ENCODE assay signal across 8 cellular contexts in genomic region chr15:81274932-81275341, GRCh38. TPM values are rescaled to one million over a fixed set of nuclear protein-coding genes. Genes with fewer than 3 reads are reported as not detected.
DNase-seq lines count a peak whose midpoint lies in the region; ATAC-seq and TF ChIP-seq lines count a peak whose summit lies in the region.

No MANE protein-coding gene starts in this region.

- H3K27me3 ChIP-seq in DND-41 (ENCODE audit: insufficient read depth, low read length, poor library complexity) (no peaks in the 10 kb centered on the region), KMS-11 (ENCODE audit: insufficient read depth, low read depth) (no peaks in the 10 kb centered on the region), RWPE2 (ENCODE audit: insufficient read depth, poor library complexity, severe bottlenecking) (no peaks in the 10 kb centered on the region), gastroesophageal sphincter (no peaks in the 10 kb centered on the region), transverse colon (no peaks in the 10 kb centered on the region)

- peaks cover 12% of the 10 kb centered on the region for H3K9me3 ChIP-seq in DND-41 (ENCODE audit: insufficient read depth, low read length, severe bottlenecking)
- no peaks in the 10 kb centered on the region for H3K9me3 ChIP-seq in RWPE2 (ENCODE audit: severe bottlenecking)
- peaks cover 0 to 8% (median 0%) of the 10 kb centered on the region in 3 donors for H3K9me3 ChIP-seq in gastroesophageal sphincter
- no peaks in the 10 kb centered on the region for H3K9me3 ChIP-seq in transverse colon

- WGBS in gastroesophageal sphincter (ENCODE audit: low coverage in 1 of 2), 2 donors = 4 to 11% methylated on average over 8 to 9 of the region's 9 CpGs
- WGBS in transverse colon (ENCODE audit: low coverage in 1 of 2), 2 donors = 8 to 10% methylated on average over 2 to 9 of the region's 9 CpGs

- no peaks in the 10 kb centered on the region for H3K36me3 ChIP-seq in DND-41 (ENCODE audit: insufficient read depth, low read length)
- no peaks in the 10 kb centered on the region for H3K36me3 ChIP-seq in KMS-11 (ENCODE audit: insufficient read depth)
- no peaks in the 10 kb centered on the region for H3K36me3 ChIP-seq in RWPE2 (ENCODE audit: low read depth)
- peaks cover 0 to 12% of the 10 kb centered on the region in 2 donors for H3K36me3 ChIP-seq in gastroesophageal sphincter
- H3K36me3 ChIP-seq in transverse colon = no peaks in the 10 kb centered on the region

- H3K36me3 Mint-ChIP-seq in osteocyte (ENCODE audit: unreplicated experiment) = no peaks in the 10 kb centered on the region

- DNase-seq in DND-41 (peak; percentile 75), RWPE2 (ENCODE audit: low spot score) (no peak), osteocyte (ENCODE audit: extremely low spot score, unreplicated experiment) (peak; percentile 86), transverse colon (peak; percentile 88)
- peak; percentile 70 for DNase-seq in activated T-helper 9 cell treated with anti-CD3 and anti-CD28 coated beads, Interleukin-2, amount 50 U/mL, for 16 hours (ENCODE audit: low read depth)

- ATAC-seq in DND-41 (ENCODE audit: insufficient read depth, low read depth) (peak; percentile 96), GM21717 (IDR thresholded peaks at IDR 0.05; ENCODE audit: unreplicated experiment) (peak; percentile 85), RWPE2 (ENCODE audit: low read depth) (peak; percentile 85), gastroesophageal sphincter (peak; percentile 77)

- H3K9me3 Mint-ChIP-seq in osteocyte (ENCODE audit: unreplicated experiment) = peaks cover 9% of the 10 kb centered on the region

- H3K4me2 ChIP-seq in DND-41 (ENCODE audit: insufficient read depth, low read length) (no peak overlapping the region), KMS-11 (no peak overlapping the region)

- peaks cover 4% of the 10 kb centered on the region for H3K4me1 Mint-ChIP-seq in osteocyte (ENCODE audit: unreplicated experiment)

- H3K9ac ChIP-seq in DND-41 (ENCODE audit: low read depth, low read length) (no peak overlapping the region), KMS-11 (no peak overlapping the region)

- H3K4me3 Mint-ChIP-seq in osteocyte (ENCODE audit: unreplicated experiment) = no peak overlapping the region

- in situ Hi-C loops in transverse colon (cut with MboI; ENCODE audit: low pct_ligation_motif_present in 1 of 4, low pct_unique_long_range_greater_than_20kb in 1 of 4, low sequenced_read_pairs in 3 of 4) = loop anchor here (5.0 to 25.0 kb wide), 5 partner anchors 62 to 813 kb away; partner anchors contain the start of gene MESD (in 1 of the 4)

- intact Hi-C loops in transverse colon (cut with DNase I; ENCODE audit: low total_unique reads) = loop anchor here (5.0 kb wide), 1 partner anchor 127 kb away; no protein-coding TSS in a partner anchor

- TF ChIP-seq EP300 in gastroesophageal sphincter (IDR thresholded peaks at IDR 0.05) (no peak), transverse colon (IDR thresholded peaks at IDR 0.05; ENCODE audit: low read depth) (no peak)

- peaks cover 9% of the 10 kb centered on the region for H3K4me1 ChIP-seq in DND-41 (ENCODE audit: insufficient read depth, low read length)
- peaks cover 15% of the 10 kb centered on the region for H3K4me1 ChIP-seq in KMS-11 (ENCODE audit: low read depth, poor library complexity, severe bottlenecking)
- peaks cover 12% of the 10 kb centered on the region for H3K4me1 ChIP-seq in RWPE2 (ENCODE audit: insufficient read depth, poor library complexity, severe bottlenecking)
- peaks cover 0 to 24% (median 11%) of the 10 kb centered on the region in 3 donors for H3K4me1 ChIP-seq in gastroesophageal sphincter
- H3K4me1 ChIP-seq in transverse colon = peaks cover 4 to 24% (median 12%) of the 10 kb centered on the region in 4 donors

- peaks cover 12% of the 10 kb centered on the region for H3K27me3 Mint-ChIP-seq in osteocyte (ENCODE audit: unreplicated experiment)

- H2AFZ ChIP-seq in DND-41 (ENCODE audit: low read depth, low read length) (0 out of 2 replicates have a peak overlapping the region, but pooled peaks have one; percentile 35), KMS-11 (ENCODE audit: low read depth) (no peak overlapping the region)

- no peak overlapping the region for H3K27ac ChIP-seq in DND-41 (ENCODE audit: low read length)
- no peak overlapping the region for H3K27ac ChIP-seq in KMS-11
- H3K27ac ChIP-seq in RWPE2 (ENCODE audit: poor library complexity, severe bottlenecking) = no peak overlapping the region
- peak overlapping the region in 2 of 4 donors; percentile 43 to 62 for H3K27ac ChIP-seq in gastroesophageal sphincter
- peak overlapping the region; percentile 45 to 64 (median 52) for H3K27ac ChIP-seq in transverse colon

- H3K4me3 ChIP-seq in DND-41 (ENCODE audit: low read depth in 1 of 2, low read length in 2 of 2) (no peak overlapping the region), KMS-11 (IDR thresholded peaks at IDR 0.05; ENCODE audit: insufficient read depth, low read depth, low read length) (no peak overlapping the region), RWPE2 (ENCODE audit: severe bottlenecking) (no peak overlapping the region), gastroesophageal sphincter (no peak overlapping the region), transverse colon (no peak overlapping the region)

- H4K20me1 ChIP-seq in DND-41 (ENCODE audit: insufficient read depth, low read length) (no peaks in the 10 kb centered on the region), KMS-11 (ENCODE audit: insufficient read depth) (no peaks in the 10 kb centered on the region)

- peak; percentile 97 for TF ChIP-seq CTCF in DND-41 (IDR thresholded peaks at IDR 0.05; ENCODE audit: borderline replicate concordance, extremely low read depth, low read length, poor library complexity, severe bottlenecking)
- peak; percentile 80 for TF ChIP-seq CTCF in KMS-11 (conservative IDR thresholded peaks at IDR 0.05; ENCODE audit: low read depth, low read length)
- TF ChIP-seq CTCF in RWPE2 (IDR thresholded peaks at IDR 0.05; ENCODE audit: poor library complexity, severe bottlenecking) = peak; percentile 82
- peak; percentile 79 to 91 (median 86) for TF ChIP-seq CTCF in gastroesophageal sphincter (IDR thresholded peaks at IDR 0.05)
- TF ChIP-seq CTCF in osteocyte (IDR thresholded peaks at IDR 0.05) = peak; percentile 81
- TF ChIP-seq CTCF in transverse colon (IDR thresholded peaks at IDR 0.05) = peak; percentile 80 to 95 (median 85)

- H3K79me2 ChIP-seq in DND-41 (ENCODE audit: insufficient read depth, low read length) (no peaks in the 10 kb centered on the region), KMS-11 (ENCODE audit: insufficient read depth, low read depth) (no peaks in the 10 kb centered on the region)

- H3K27ac Mint-ChIP-seq in osteocyte (ENCODE audit: unreplicated experiment) = no peak overlapping the region

- no peak for TF ChIP-seq POLR2A in gastroesophageal sphincter (IDR thresholded peaks at IDR 0.05)
- TF ChIP-seq POLR2A in transverse colon (IDR thresholded peaks at IDR 0.05) = no peak

RNA-seq across cellular contexts. Expression of gene STARD5, which starts 49.0 kb away (rescaled TPM):
- total RNA-seq in gastroesophageal sphincter (1 to 10 TPM; 1.3 to 6.7 (median 4.1) TPM), osteocyte (1.3 and 1.7 TPM in 2 replicates), transverse colon (10 to 100 TPM; 11.2 to 54.5 (median 41.3) TPM)

Comparison
In these comparisons a context has a peak if more than half of its experiments do, and no peak if none do; other contexts are left out.
1. H3K27ac ChIP-seq: peak in transverse colon (4 of 4); none in DND-41 (single experiment), KMS-11 (single experiment) and RWPE2 (single experiment).
2. Peak in every context shown above with its lines, with median percentiles within 50 percentile points of each other: ATAC-seq and CTCF ChIP-seq.